ENCODE assay signal across 8 cellular contexts in the genomic region with DNA sequence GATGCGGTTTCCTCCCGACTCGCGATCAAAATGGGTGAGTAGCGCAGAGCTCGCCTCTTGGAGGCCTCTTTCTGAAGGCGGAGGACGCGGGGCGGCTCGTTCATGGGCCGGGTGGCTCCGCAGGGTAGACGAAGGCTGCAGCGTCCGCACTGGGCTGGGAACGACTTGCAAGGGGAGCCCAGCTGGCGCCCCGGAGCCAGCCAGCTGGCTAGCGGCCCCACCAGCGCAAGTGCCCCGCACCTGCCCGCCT. TPM values are rescaled to one million over a fixed set of nuclear protein-coding genes. Genes with fewer than 3 reads are reported as not detected.
A peak's percentile ranks its signal among the peaks of the same experiment; 100 is the strongest.
DNase-seq lines count a peak whose midpoint lies in the region; ATAC-seq, FAIRE-seq and TF ChIP-seq lines count a peak whose summit lies in the region.

No MANE protein-coding gene starts in this region.

- DNase-seq in T-helper 1 cell (no peak), bronchial epithelial cell (ENCODE audit: low read depth) (no peak), naive B cell (no peak), KBM-7 (no peak), activated gamma-delta T cell treated with Interleukin-2 at 50 U/mL for 16 hours (no peak), OCI-M2 (lab: John Stamatoyannopoulos, UW; ENCODE audit: unreplicated experiment) (no peak)

- in situ Hi-C loops in KBM-7 (cut with MboI; ENCODE audit: low pct_unique_long_range_greater_than_20kb, low sequenced_read_pairs) = no loop called here

- no peak for TF ChIP-seq CTCF in bronchial epithelial cell (IDR thresholded peaks at IDR 0.05; ENCODE audit: insufficient read depth, low read length, severe bottlenecking)

- H3K27ac Mint-ChIP-seq in T-helper 1 cell treated with Interleukin-12 subunit alpha and Interleukin-12 subunit beta and Interleukin-4 antibody, amounts not matched to agents 30 μg/mL and 1 μg/mL, for 36 hours = peak overlapping the region; percentile 82
- H3K27ac Mint-ChIP-seq in naive B cell = peak overlapping the region in 5 of 6 donors; percentile 88 to 94 (median 92)

- no peaks in the 10 kb centered on the region for H3K9me3 Mint-ChIP-seq in T-helper 1 cell treated with Interleukin-12 subunit alpha and Interleukin-12 subunit beta and Interleukin-4 antibody, amounts not matched to agents 30 μg/mL and 1 μg/mL, for 36 hours
- no peaks in the 10 kb centered on the region for H3K9me3 Mint-ChIP-seq in naive B cell

- H3K4me1 Mint-ChIP-seq in T-helper 1 cell treated with Interleukin-12 subunit alpha and Interleukin-12 subunit beta and Interleukin-4 antibody, amounts not matched to agents 30 μg/mL and 1 μg/mL, for 36 hours (ENCODE audit: low read depth) = peaks cover 43% of the 10 kb centered on the region
- H3K4me1 Mint-ChIP-seq in naive B cell = peaks cover 33 to 48% (median 36%) of the 10 kb centered on the region in 3 donors

- no peaks in the 10 kb centered on the region for H3K27me3 ChIP-seq in bronchial epithelial cell (ENCODE audit: control insufficient read depth, insufficient read depth, low read length)

- no peaks in the 10 kb centered on the region for H3K27me3 Mint-ChIP-seq in T-helper 1 cell treated with Interleukin-12 subunit alpha and Interleukin-12 subunit beta and Interleukin-4 antibody, amounts not matched to agents 30 μg/mL and 1 μg/mL, for 36 hours (ENCODE audit: low read depth)
- no peaks in the 10 kb centered on the region for H3K27me3 Mint-ChIP-seq in naive B cell

- H3K36me3 Mint-ChIP-seq in T-helper 1 cell treated with Interleukin-12 subunit alpha and Interleukin-12 subunit beta and Interleukin-4 antibody, amounts not matched to agents 30 μg/mL and 1 μg/mL, for 36 hours (ENCODE audit: low read depth) = peaks cover 10% of the 10 kb centered on the region
- H3K36me3 Mint-ChIP-seq in naive B cell = no peaks in the 10 kb centered on the region

- FAIRE-seq in bronchial epithelial cell (lab: Jason Lieb, UNC) = no peak

- ATAC-seq in HG03457 (IDR thresholded peaks at IDR 0.05; ENCODE audit: unreplicated experiment) = peak; percentile 3
- ATAC-seq in naive B cell (ENCODE audit: low read depth in 2 of 2) = peak; percentile 8 to 9

- H3K4me3 ChIP-seq in bronchial epithelial cell (ENCODE audit: low read depth, low read length) = peak overlapping the region; percentile 62

- peaks cover 1% of the 10 kb centered on the region for H3K36me3 ChIP-seq in bronchial epithelial cell (ENCODE audit: control insufficient read depth, insufficient read depth, low read length)

- H3K4me3 Mint-ChIP-seq in T-helper 1 cell treated with Interleukin-12 subunit alpha and Interleukin-12 subunit beta and Interleukin-4 antibody, amounts not matched to agents 30 μg/mL and 1 μg/mL, for 36 hours = peak overlapping the region; percentile 99
- peak overlapping the region; percentile 92 to 100 (median 99) for H3K4me3 Mint-ChIP-seq in naive B cell

RNA-seq across cellular contexts. Expression of gene PASK, which starts 0.3 kb away (rescaled TPM):
- 2.8 and 2.9 TPM in 2 replicates for total RNA-seq in bronchial epithelial cell
- polyA plus RNA-seq in naive B cell (ENCODE audit: low read depth in 6 of 6) = 10 to 100 TPM in 2 of 6 donors, 1 to 10 TPM in 4; 3.9 to 17.4 (median 9.1) TPM

RNA-seq across cellular contexts. Expression of gene PPP1R7, which starts 0.7 kb away (rescaled TPM):
- 32.4 and 51.2 TPM in 2 replicates for total RNA-seq in bronchial epithelial cell
- 100 to 1,000 TPM in 5 of 6 donors, 10 to 100 TPM in 1; 96.4 to 130 (median 112) TPM for polyA plus RNA-seq in naive B cell (ENCODE audit: low read depth in 6 of 6)

RNA-seq across cellular contexts. Expression of gene ANO7, which starts 38.9 kb away (rescaled TPM):
- total RNA-seq in bronchial epithelial cell = under 0.01 and 0.13 TPM in 2 replicates
- not detected for polyA plus RNA-seq in naive B cell (ENCODE audit: low read depth in 6 of 6)

RNA-seq across cellular contexts. Expression of gene MTERF4, which starts 47.5 kb away (rescaled TPM):
- total RNA-seq in bronchial epithelial cell = 35.5 and 35.7 TPM in 2 replicates
- polyA plus RNA-seq in naive B cell (ENCODE audit: low read depth in 6 of 6) = 10 to 100 TPM; 45.7 to 71.2 (median 58.3) TPM
